8 cellular contexts compared by ENCODE assay signal in the genomic region with DNA sequence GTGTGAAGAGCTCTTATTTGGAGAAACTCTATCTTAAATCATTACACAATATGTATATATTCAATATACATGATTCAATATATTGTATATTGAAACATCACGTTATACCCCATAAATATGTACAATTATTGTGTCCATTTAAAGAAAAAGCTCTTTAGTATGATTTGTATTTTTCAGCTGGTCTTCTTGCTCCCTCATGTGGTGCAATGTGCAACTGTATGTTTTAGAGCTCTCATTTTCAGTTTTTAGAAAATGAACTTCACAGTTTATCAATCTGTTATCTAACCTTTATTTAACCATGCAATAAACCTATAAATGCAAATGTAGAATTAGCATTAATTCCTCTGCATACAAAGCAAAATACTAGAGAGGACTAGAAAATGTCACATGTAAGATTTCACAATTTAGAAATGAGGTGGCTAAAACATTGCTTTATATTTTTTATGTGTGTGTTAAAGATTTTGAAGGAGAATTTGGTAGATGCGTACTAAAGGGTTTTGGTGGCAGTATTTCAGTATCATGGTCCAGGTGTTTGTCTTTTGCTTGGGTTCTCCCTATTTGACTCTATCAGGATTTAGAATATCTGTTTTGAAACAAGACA.
A peak's percentile ranks its signal among the peaks of the same experiment; 100 is the strongest.
DNase-seq lines count a peak whose midpoint lies in the region; ATAC-seq and TF ChIP-seq lines count a peak whose summit lies in the region.

No MANE protein-coding gene starts in this region.

- no peak overlapping the region for H3K4me2 ChIP-seq in DND-41 (ENCODE audit: insufficient read depth, low read length)

- in situ Hi-C loops in astrocyte of the spinal cord (cut with HindIII; ENCODE audit: low sequenced_read_pairs) = no loop called here

- no peaks in the 10 kb centered on the region for H3K9me3 ChIP-seq in DND-41 (ENCODE audit: insufficient read depth, low read length, severe bottlenecking)

- H3K9ac ChIP-seq in DND-41 (ENCODE audit: low read depth, low read length) = no peak overlapping the region

- H3K27me3 ChIP-seq in DND-41 (ENCODE audit: insufficient read depth, low read length, poor library complexity) (no peaks in the 10 kb centered on the region), HL-60 (ENCODE audit: insufficient read depth, poor library complexity, severe bottlenecking) (no peaks in the 10 kb centered on the region)

- no peak overlapping the region for H3K4me3 ChIP-seq in DND-41 (ENCODE audit: low read depth in 1 of 2, low read length in 2 of 2)
- no peak overlapping the region for H3K4me3 ChIP-seq in HL-60 (replicated peaks; ENCODE audit: insufficient read depth, low read length)
- H3K4me3 ChIP-seq in astrocyte of the spinal cord (ENCODE audit: low read depth, low read length) = no peak overlapping the region

- H3K27ac ChIP-seq in DND-41 (ENCODE audit: low read length) (no peak overlapping the region), HL-60 (replicated peaks) (no peak overlapping the region)

- no peaks in the 10 kb centered on the region for H3K36me3 ChIP-seq in DND-41 (ENCODE audit: insufficient read depth, low read length)

- H2AFZ ChIP-seq in DND-41 (ENCODE audit: low read depth, low read length) = no peak overlapping the region

- no peaks in the 10 kb centered on the region for H4K20me1 ChIP-seq in DND-41 (ENCODE audit: insufficient read depth, low read length)

- no peak for DNase-seq in DND-41
- DNase-seq in HL-60 (ENCODE audit: low read depth in 1 of 2, low spot score in 1 of 2) = peak in 1 of 2 experiments; percentile 7
- peak; percentile 49 for DNase-seq in astrocyte of the spinal cord (ENCODE audit: low read depth, low spot score)
- DNase-seq in lung microvascular endothelial cell (ENCODE audit: low read depth in 2 of 2) = peak; percentile 36 to 56
- no peak for DNase-seq in C1 segment of cervical spinal cord (lab: John Stamatoyannopoulos, UW)
- DNase-seq in activated effector memory CD4-positive, alpha-beta T cell treated with anti-CD3 and anti-CD28 coated beads, Interleukin-2, amount 50 U/mL, for 16 hours = no peak
- no peak for DNase-seq in cerebellar nuclear complex (lab: John Stamatoyannopoulos, UW)

- no peaks in the 10 kb centered on the region for H3K4me1 ChIP-seq in DND-41 (ENCODE audit: insufficient read depth, low read length)

- ATAC-seq in DND-41 (ENCODE audit: insufficient read depth, low read depth) = no peak
- no peak for ATAC-seq in activated CD4-positive, CD25-positive, alpha-beta regulatory T cell treated with anti-CD3 and anti-CD28 coated beads, Interleukin-2, amount 50 U/mL, for 24 hours

- TF ChIP-seq CTCF in DND-41 (IDR thresholded peaks at IDR 0.05; ENCODE audit: borderline replicate concordance, extremely low read depth, low read length, poor library complexity, severe bottlenecking) (peak; percentile 50), HL-60 (IDR thresholded peaks at IDR 0.05; ENCODE audit: insufficient read depth, low read length) (peak; percentile 46), astrocyte of the spinal cord (IDR thresholded peaks at IDR 0.05; ENCODE audit: low read depth, low read length) (peak; percentile 69)

- H3K79me2 ChIP-seq in DND-41 (ENCODE audit: insufficient read depth, low read length) = no peaks in the 10 kb centered on the region

Comparison
In these comparisons a context has a peak if more than half of its experiments do, and no peak if none do; other contexts are left out.
1. DNase-seq: peak in astrocyte of the spinal cord (single experiment) and lung microvascular endothelial cell (2 of 2); none in DND-41 (single experiment), C1 segment of cervical spinal cord (0 of 14), activated effector memory CD4-positive, alpha-beta T cell treated with anti-CD3 and anti-CD28 coated beads, Interleukin-2, amount 50 U/mL, for 16 hours (single experiment) and cerebellar nuclear complex (0 of 2).
2. Peak in every context shown above with its lines, with median percentiles within 50 percentile points of each other: CTCF ChIP-seq.